In the genomic region with DNA sequence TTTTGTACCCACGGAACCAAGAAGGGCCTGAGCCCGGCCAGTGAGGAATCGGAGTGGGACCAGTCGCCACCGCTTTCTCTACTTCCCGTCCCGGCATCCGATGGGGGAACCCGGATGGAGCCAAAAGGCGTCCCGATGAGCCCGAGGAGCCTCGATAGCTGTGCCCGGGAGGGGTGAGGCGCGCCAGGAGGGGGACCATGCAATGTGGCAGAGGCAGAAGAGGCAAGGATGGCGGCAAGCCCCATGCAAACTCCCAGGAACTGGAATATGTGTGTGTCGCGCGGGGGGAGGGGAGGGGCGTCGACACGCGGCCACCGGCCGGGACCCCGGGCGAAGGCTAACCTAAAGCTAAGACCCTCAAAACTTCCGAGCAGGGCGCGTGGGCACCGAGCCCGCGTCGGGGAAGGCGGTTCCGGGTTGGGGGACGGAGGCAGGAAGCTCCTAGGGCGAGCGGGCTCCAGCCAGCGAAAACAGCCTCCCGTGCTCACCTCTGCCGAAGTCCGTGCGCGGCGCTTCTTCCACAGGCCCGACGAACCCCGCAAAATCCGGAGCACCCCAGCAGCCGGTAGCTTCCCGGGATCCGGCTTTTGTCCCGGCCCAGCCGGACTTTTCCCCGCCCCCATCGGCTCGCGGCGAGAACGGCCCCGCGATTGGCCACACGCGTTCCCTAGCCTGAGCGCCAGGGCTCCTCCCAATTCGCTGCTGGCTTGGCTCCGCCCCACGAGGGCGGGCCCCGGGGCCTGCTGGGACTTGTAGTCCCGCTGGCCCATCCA, we compare ENCODE assay signal across 8 cellular contexts. TPM values are rescaled to one million over a fixed set of nuclear protein-coding genes. Genes with fewer than 3 reads are reported as not detected.
A peak's percentile ranks its signal among the peaks of the same experiment; 100 is the strongest.
DNase-seq lines count a peak whose midpoint lies in the region; ATAC-seq, FAIRE-seq and TF ChIP-seq lines count a peak whose summit lies in the region.

Gene ACLY, minus strand, starts transcription at position 560 of the 773 bp plus-strand sequence. CDS start 5,078 bp downstream, outside the sequence.

- H3K36me3 ChIP-seq in psoas muscle (ENCODE audit: insufficient read depth in 1 of 2, low read depth in 1 of 2), result peaks cover 0 to under 1% of the 10 kb centered on the region in 2 donors

- peaks cover 15% of the 10 kb centered on the region for H3K4me1 ChIP-seq in psoas muscle

- no peak for TF ChIP-seq CTCF in psoas muscle (IDR thresholded peaks at IDR 0.05)

- no peaks in the 10 kb centered on the region for H3K9me3 ChIP-seq in T-helper 17 cell (ENCODE audit: control insufficient read depth, low read length, poor library complexity, severe bottlenecking)
- H3K9me3 ChIP-seq in psoas muscle, result no peaks in the 10 kb centered on the region

- intact Hi-C loops in left ventricle myocardium superior (cut with micrococcal nuclease) (no loop called here), psoas muscle (cut with DNase I) (no loop called here)

- H3K27ac Mint-ChIP-seq in T-helper 17 cell, result peak within 1 kb of the TSS; percentile 71

- peak within 1 kb of the TSS; percentile 98 for H3K4me3 ChIP-seq in psoas muscle

- no peaks in the 10 kb centered on the region for H3K27me3 ChIP-seq in psoas muscle (ENCODE audit: insufficient read depth in 3 of 3, low read length in 2 of 3)

- peak within 1 kb of the TSS; percentile 84 for H3K27ac ChIP-seq in psoas muscle

- FAIRE-seq in GM12891 (lab: Jason Lieb, UNC) (peak; percentile 97), urothelium cell line (lab: Jason Lieb, UNC) (peak; percentile 32)

- H3K27me3 Mint-ChIP-seq in T-helper 17 cell, result no peaks in the 10 kb centered on the region

- peak within 1 kb of the TSS; percentile 97 for H3K4me3 Mint-ChIP-seq in T-helper 17 cell

- peak; percentile 76 for TF ChIP-seq POLR2A in GM12891 (IDR thresholded peaks at IDR 0.05; ENCODE audit: low read depth, low read length)

- peak; percentile 99 for DNase-seq in GM12891 (ENCODE audit: insufficient read length, low spot score)
- peak; percentile 98 for DNase-seq in NCI-H146 (lab: John Stamatoyannopoulos, UW)
- DNase-seq in T-helper 17 cell, result peak; percentile 93 to 96 (median 96)
- peak; percentile 67 to 98 (median 94) for DNase-seq in amygdala (lab: John Stamatoyannopoulos, UW)
- DNase-seq in left ventricle myocardium superior, result peak; percentile 98
- DNase-seq in psoas muscle, result peak; percentile 97 to 98
- DNase-seq in urothelium cell line (ENCODE audit: low spot score), result peak; percentile 100

- H3K36me3 Mint-ChIP-seq in T-helper 17 cell (ENCODE audit: low read depth), result no peaks in the 10 kb centered on the region

- H3K4me1 Mint-ChIP-seq in T-helper 17 cell, result peaks cover 23% of the 10 kb centered on the region

- 0 to 1% (median 1%) methylated on average over 61 to 73 of the region's 73 CpGs for WGBS in psoas muscle, 3 donors

- peak; percentile 87 for ATAC-seq in HG02840 (IDR thresholded peaks at IDR 0.05; ENCODE audit: low FRiP score, unreplicated experiment)
- ATAC-seq in T-helper 17 cell, result peak; percentile 99
- ATAC-seq in left ventricle myocardium superior, result peak; percentile 98
- ATAC-seq in psoas muscle, result peak; percentile 97 to 99 (median 98)

TF ChIP-seq in GM12891, 5 proteins besides CTCF, POLR2A, EP300 and RAD21:
- TF ChIP-seq SPI1 (IDR thresholded peaks at IDR 0.05; ENCODE audit: low read depth, low read length) (no peak), PAX5 (IDR thresholded peaks at IDR 0.05; ENCODE audit: insufficient read depth, low read length, severe bottlenecking) (no peak), POLR2AphosphoS5 (IDR thresholded peaks at IDR 0.05; ENCODE audit: low read depth, low read length) (peak; percentile 75), TAF1 (IDR thresholded peaks at IDR 0.05; ENCODE audit: low read depth, low read length) (0 out of 2 replicates have a peak, but pooled peaks have one; percentile 34), POU2F2 (IDR thresholded peaks at IDR 0.05; ENCODE audit: low read depth, low read length) (peak; percentile 31; the same call in 1 of the 2 replicates)

RNA-seq across cellular contexts. Expression of gene ACLY, which starts in this region (rescaled TPM):
- polyA plus RNA-seq in GM12891 (2012; ENCODE audit: low read depth, missing spikeins), result 62.1 TPM
- total RNA-seq in T-helper 17 cell (10 to 100 TPM; 65.5 to 73.4 TPM), left ventricle myocardium superior (24.5 TPM), psoas muscle (10 to 100 TPM; 18.6 to 24.1 (median 21.5) TPM)
- 10 to 100 TPM; 10.5 to 20.5 (median 17.9) TPM for polyA plus RNA-seq in psoas muscle

Comparison
In these comparisons a context has a peak if more than half of its experiments do, and no peak if none do; other contexts are left out.
1. Peak in every context shown above with its lines: DNase-seq, ATAC-seq, H3K4me3 ChIP-seq and H3K27ac ChIP-seq.